ENCODE assay signal across 8 cellular contexts in genomic region chr1:221439734-221440436, GRCh38.
DNase-seq lines count a peak whose midpoint lies in the region; ATAC-seq, FAIRE-seq and TF ChIP-seq lines count a peak whose summit lies in the region.

No MANE protein-coding gene starts in this region.

- peaks cover 0 to 4% (median 0%) of the 10 kb centered on the region in 4 experiments; a peak in 1 of 7 replicates for H3K4me1 ChIP-seq in H1 (replicated peaks in 1 of 4; ENCODE audit: control insufficient read depth in 3 of 4, insufficient read depth in 4 of 4, low read length in 3 of 4)
- H3K4me1 ChIP-seq in sigmoid colon, result peaks cover 0 to 58% (median 36%) of the 10 kb centered on the region in 4 donors
- H3K4me1 ChIP-seq in ascending aorta, result peaks cover 0 to 14% of the 10 kb centered on the region in 2 donors
- H3K4me1 ChIP-seq in ovary (ENCODE audit: insufficient read depth), result no peaks in the 10 kb centered on the region

- no peaks in the 10 kb centered on the region for H4K20me1 ChIP-seq in H1 (replicated peaks in 1 of 2; ENCODE audit: control insufficient read depth in 1 of 2, insufficient read depth in 2 of 2, low read length in 2 of 2)

- H3K9ac ChIP-seq in H1 (replicated peaks in 1 of 4; ENCODE audit: extremely low read depth in 1 of 4, low read depth in 3 of 4, low read length in 3 of 4), result no peak overlapping the region

- CTCF ChIA-PET in H1 (lab: Charles Lee; ENCODE audit: partially characterized antibody), result interaction anchor here (2.2 kb wide), 1 partner anchor 10 kb away, joined by 7 read pairs; no protein-coding TSS in a partner anchor

- ATAC-seq in GM18870 (IDR thresholded peaks at IDR 0.05; ENCODE audit: unreplicated experiment) (peak; percentile 35), GM19397 (IDR thresholded peaks at IDR 0.05; ENCODE audit: unreplicated experiment) (no peak)

- intact Hi-C loops in sigmoid colon (cut with DNase I), result loop anchor here (5.0 to 10.0 kb wide), 7 partner anchors 178 to 1015 kb away; no protein-coding TSS in a partner anchor
- intact Hi-C loops in ascending aorta (cut with DNase I), result no loop called here
- intact Hi-C loops in ovary (cut with DNase I), result loop anchor here in 3 of 4 donors (10.0 kb wide), 3 partner anchors 175 to 635 kb away; partner anchors contain the start of gene HLX (in 3 of the 3)

- H3K23me2 ChIP-seq in H1 (ENCODE audit: low read depth, low read length), result no peaks in the 10 kb centered on the region

- H3K14ac ChIP-seq in H1 (ENCODE audit: insufficient read length), result no peak overlapping the region

- no peak overlapping the region for H2AK5ac ChIP-seq in H1 (ENCODE audit: low read depth, low read length)

- DNase-seq in SW 1271 (lab: John Stamatoyannopoulos, UW), result peak; percentile 89 to 98
- no peak for DNase-seq in H1 (ENCODE audit: low read depth in 1 of 2, low spot score in 2 of 2)
- DNase-seq in sigmoid colon, result no peak
- no peak for DNase-seq in ascending aorta (ENCODE audit: low spot score in 2 of 2)
- no peak for DNase-seq in KG1 (lab: John Stamatoyannopoulos, UW)
- no peak for DNase-seq in ovary

- H3K4me2 ChIP-seq in H1 (ENCODE audit: insufficient read depth in 1 of 2, low read depth in 2 of 2, low read length in 2 of 2), result no peak overlapping the region

- no peak overlapping the region for H2BK5ac ChIP-seq in H1 (ENCODE audit: low read depth, low read length)

- FAIRE-seq in H1 (lab: Jason Lieb, UNC), result no peak

- H3K36me3 ChIP-seq in H1 (ENCODE audit: control insufficient read depth in 2 of 4, insufficient read depth in 4 of 4, low read length in 3 of 4) (no peaks in the 10 kb centered on the region), sigmoid colon (no peaks in the 10 kb centered on the region), ascending aorta (no peaks in the 10 kb centered on the region), ovary (no peaks in the 10 kb centered on the region)

- H3K27me3 ChIP-seq in H1 (replicated peaks in 1 of 4; ENCODE audit: control insufficient read depth in 3 of 4, extremely low read depth in 1 of 4, insufficient read depth in 3 of 4, low read length in 3 of 4), result no peaks in the 10 kb centered on the region
- no peaks in the 10 kb centered on the region for H3K27me3 ChIP-seq in sigmoid colon
- no peaks in the 10 kb centered on the region for H3K27me3 ChIP-seq in ascending aorta
- no peaks in the 10 kb centered on the region for H3K27me3 ChIP-seq in ovary

- TF ChIP-seq EP300 in H1 (IDR thresholded peaks at IDR 0.05; ENCODE audit: borderline replicate concordance in 1 of 2, low read depth in 2 of 2, low read length in 2 of 2) (no peak), sigmoid colon (IDR thresholded peaks at IDR 0.05) (no peak), ovary (IDR thresholded peaks at IDR 0.05) (no peak)

- H3K23ac ChIP-seq in H1 (ENCODE audit: insufficient read length), result no peak overlapping the region

- H3K79me2 ChIP-seq in H1 (ENCODE audit: control insufficient read depth in 1 of 2, insufficient read depth in 2 of 2, low read length in 2 of 2), result no peaks in the 10 kb centered on the region

- H2AFZ ChIP-seq in H1 (ENCODE audit: low read length), result no peak overlapping the region

- TF ChIP-seq CTCF in H1 (IDR thresholded peaks at IDR 0.05; ENCODE audit: control extremely low read depth in 1 of 3, insufficient read depth in 1 of 3, low read depth in 1 of 3, low read length in 3 of 3) (no peak), sigmoid colon (IDR thresholded peaks at IDR 0.05) (no peak), ascending aorta (IDR thresholded peaks at IDR 0.05) (no peak), ovary (IDR thresholded peaks at IDR 0.05) (no peak)

- H4K8ac ChIP-seq in H1 (ENCODE audit: extremely low read depth, insufficient read depth, low read length), result no peak overlapping the region

- H4K5ac ChIP-seq in H1 (ENCODE audit: insufficient read length, low read depth, low read length), result no peak overlapping the region

- no peak for TF ChIP-seq RAD21 in H1 (IDR thresholded peaks at IDR 0.05 in 1 of 2, conservative IDR thresholded peaks at IDR 0.05 in 1 of 2; ENCODE audit: low read depth in 2 of 2, low read length in 2 of 2)

- H3K27ac ChIP-seq in H1 (ENCODE audit: low read depth, low read length) (no peak overlapping the region), sigmoid colon (peak overlapping the region; percentile 65 to 79 (median 77)), ascending aorta (peak overlapping the region in 1 of 2 donors; percentile 25), ovary (no peak overlapping the region)

- H2BK12ac ChIP-seq in H1 (ENCODE audit: low read depth, low read length), result no peak overlapping the region

- no peak overlapping the region for H3K18ac ChIP-seq in H1 (ENCODE audit: extremely low read depth, low read length)

- H2BK20ac ChIP-seq in H1 (ENCODE audit: low read length), result no peak overlapping the region

- 78% methylated on average over 4 of the region's 4 CpGs; no CpG with 5 or more reads in 1 of the 2 experiments for WGBS in H1 (ENCODE audit: extremely low coverage in 1 of 2, insufficient coverage in 1 of 2, insufficient read length in 1 of 2, insufficient replicate concordance in 2 of 2, low coverage in 1 of 2, low lambda C conversion rate in 2 of 2, missing lambda C conversion rate in 1 of 2), 2 experiments
- 48 to 57% methylated on average over 4 of the region's 4 CpGs for WGBS in sigmoid colon, 2 donors
- 49 to 57% (median 52%) methylated on average over 4 of the region's 4 CpGs for WGBS in ovary, 3 donors

- no peak overlapping the region for H2BK120ac ChIP-seq in H1 (replicated peaks; ENCODE audit: low read depth, low read length)

- H3K4me3 ChIP-seq in H1 (ENCODE audit: extremely low read depth in 1 of 4, insufficient read depth in 2 of 4, low read depth in 3 of 4, low read length in 4 of 4) (no peak overlapping the region), sigmoid colon (no peak overlapping the region), ascending aorta (no peak overlapping the region), ovary (no peak overlapping the region)

- H2BK15ac ChIP-seq in H1 (ENCODE audit: low read length), result no peak overlapping the region

- no peak overlapping the region for H3K56ac ChIP-seq in H1 (replicated peaks; ENCODE audit: insufficient read length, low read depth, low read length)

- H4K91ac ChIP-seq in H1 (replicated peaks; ENCODE audit: insufficient read length, low read length), result no peak overlapping the region

- no peaks in the 10 kb centered on the region for H3K9me3 ChIP-seq in H1 (ENCODE audit: insufficient read depth in 2 of 2, low read depth in 1 of 2, low read length in 1 of 2)
- H3K9me3 ChIP-seq in sigmoid colon, result no peaks in the 10 kb centered on the region
- no peaks in the 10 kb centered on the region for H3K9me3 ChIP-seq in ascending aorta
- H3K9me3 ChIP-seq in ovary, result no peaks in the 10 kb centered on the region

- POLR2A ChIA-PET in H1 (lab: Charles Lee; ENCODE audit: partially characterized antibody), result no interaction called here

- no peak for TF ChIP-seq POLR2A in H1 (IDR thresholded peaks at IDR 0.05; ENCODE audit: control extremely low read depth in 1 of 2, low read depth in 2 of 2, low read length in 2 of 2)
- TF ChIP-seq POLR2A in sigmoid colon (IDR thresholded peaks at IDR 0.05), result no peak
- no peak for TF ChIP-seq POLR2A in ovary (IDR thresholded peaks at IDR 0.05)

- H3K79me1 ChIP-seq in H1 (ENCODE audit: low read depth, low read length), result no peaks in the 10 kb centered on the region

- H3K4ac ChIP-seq in H1 (replicated peaks; ENCODE audit: insufficient read length, low read depth, low read length), result no peak overlapping the region

TF ChIP-seq in H1, 55 proteins besides CTCF, POLR2A, EP300 and RAD21:
- TF ChIP-seq JUN (IDR thresholded peaks at IDR 0.05; ENCODE audit: low read depth, low read length) (no peak), JUND (IDR thresholded peaks at IDR 0.05; ENCODE audit: low read length) (peak; percentile 56; the same call in 1 of the 2 replicates)

Comparison
In these comparisons a context has a peak if more than half of its experiments do, and no peak if none do; other contexts are left out.
1. DNase-seq: peak in SW 1271 (2 of 2); none in H1 (0 of 2), sigmoid colon (single experiment), ascending aorta (0 of 2), KG1 (single experiment) and ovary (0 of 5).
2. H3K27ac ChIP-seq: peak in sigmoid colon (4 of 4); none in H1 (single experiment) and ovary (0 of 2).